8 cellular contexts compared by ENCODE assay signal in the genomic region with DNA sequence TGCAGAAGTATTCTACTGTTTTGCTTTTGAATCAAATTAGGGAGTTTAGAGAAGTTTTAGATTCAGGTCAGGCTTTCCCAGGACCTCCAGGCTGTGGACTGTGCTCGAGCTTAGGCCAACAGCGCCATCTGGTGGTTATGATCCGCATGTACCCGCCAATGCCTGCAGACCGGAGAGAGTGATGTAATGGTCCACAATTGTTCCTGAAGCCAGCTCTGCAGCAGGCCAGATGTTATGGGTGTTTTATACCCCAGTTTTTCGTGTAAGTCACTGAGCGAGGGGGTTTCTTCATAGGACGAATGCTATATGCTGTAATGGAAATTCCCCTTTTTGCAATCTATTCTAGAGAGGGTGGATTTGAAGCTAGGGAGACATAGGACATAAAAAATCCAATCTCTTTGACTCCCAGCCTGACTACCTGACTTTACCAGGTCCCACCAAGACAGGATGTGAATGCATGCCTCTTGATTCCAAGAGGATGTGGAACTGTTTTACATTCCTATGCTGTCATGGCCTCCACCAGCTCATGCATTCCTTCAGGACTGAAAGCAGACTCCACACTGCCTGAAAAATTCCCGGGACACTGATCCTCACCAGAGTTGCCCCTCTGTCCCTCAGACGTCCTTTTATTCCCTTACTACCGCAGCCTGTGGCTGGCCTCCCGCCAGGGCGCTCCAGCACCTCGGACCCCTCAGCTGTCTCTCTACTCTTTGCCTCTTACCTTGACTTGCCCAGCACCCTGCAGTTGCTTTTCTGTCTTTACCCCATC. TPM values are rescaled to one million over a fixed set of nuclear protein-coding genes. Genes with fewer than 3 reads are reported as not detected.
DNase-seq lines count a peak whose midpoint lies in the region; ATAC-seq and TF ChIP-seq lines count a peak whose summit lies in the region.

No MANE protein-coding gene starts in this region.

- H3K27ac ChIP-seq in RWPE2 (ENCODE audit: poor library complexity, severe bottlenecking) (no peak overlapping the region), neutrophil (no peak overlapping the region), substantia nigra (ENCODE audit: low read depth, low read length, poor library complexity, severe bottlenecking) (no peak overlapping the region)

- H3K36me3 ChIP-seq in RWPE2 (ENCODE audit: low read depth): no peaks in the 10 kb centered on the region
- no peaks in the 10 kb centered on the region for H3K36me3 ChIP-seq in neutrophil

- H3K4me1 ChIP-seq in RWPE2 (ENCODE audit: insufficient read depth, poor library complexity, severe bottlenecking) (no peaks in the 10 kb centered on the region), neutrophil (ENCODE audit: control insufficient read depth in 1 of 2, insufficient read depth in 1 of 2, low read depth in 1 of 2, low read length in 1 of 2) (peaks cover 12 to 13% of the 10 kb centered on the region in 2 experiments)

- TF ChIP-seq CTCF in RWPE2 (IDR thresholded peaks at IDR 0.05; ENCODE audit: poor library complexity, severe bottlenecking): peak; percentile 91
- peak; percentile 90 for TF ChIP-seq CTCF in neutrophil (IDR thresholded peaks at IDR 0.05)

- H3K9me3 ChIP-seq in RWPE2 (ENCODE audit: severe bottlenecking): no peaks in the 10 kb centered on the region
- no peaks in the 10 kb centered on the region for H3K9me3 ChIP-seq in neutrophil

- H3K27me3 ChIP-seq in RWPE2 (ENCODE audit: insufficient read depth, poor library complexity, severe bottlenecking): peaks cover 22% of the 10 kb centered on the region
- peaks cover 58% of the 10 kb centered on the region for H3K27me3 ChIP-seq in neutrophil

- peak overlapping the region; percentile 6 for H3K4me3 ChIP-seq in RWPE2 (ENCODE audit: severe bottlenecking)
- peak overlapping the region; percentile 5 to 36 for H3K4me3 ChIP-seq in neutrophil (ENCODE audit: low read depth in 1 of 2, low read length in 1 of 2)

- DNase-seq in Daoy (ENCODE audit: low read depth): peak; percentile 94
- no peak for DNase-seq in RWPE2 (ENCODE audit: low spot score)
- peak; percentile 61 to 74 (median 72) for DNase-seq in activated naive CD4-positive, alpha-beta T cell (lab: John Stamatoyannopoulos, UW)
- peak; percentile 84 for DNase-seq in germinal center (ENCODE audit: low spot score)
- DNase-seq in substantia nigra (lab: John Stamatoyannopoulos, UW): peak; percentile 17 to 91 (median 78)

- peak; percentile 97 for TF ChIP-seq RAD21 in Ishikawa (IDR thresholded peaks at IDR 0.05; ENCODE audit: low read depth)

- TF ChIP-seq EP300 in Ishikawa (IDR thresholded peaks at IDR 0.05; ENCODE audit: borderline replicate concordance): no peak

- peak; percentile 87 for ATAC-seq in GM21619 (IDR thresholded peaks at IDR 0.05; ENCODE audit: unreplicated experiment)
- peak; percentile 96 for ATAC-seq in RWPE2 (ENCODE audit: low read depth)

TF ChIP-seq in Ishikawa, 13 proteins besides CTCF, POLR2A, EP300 and RAD21:
- TF ChIP-seq CEBPB (IDR thresholded peaks at IDR 0.05) (no peak), NFIC (IDR thresholded peaks at IDR 0.05) (no peak), TEAD4 (IDR thresholded peaks at IDR 0.05) (no peak), FOXM1 (IDR thresholded peaks at IDR 0.05; ENCODE audit: borderline replicate concordance, low read depth) (no peak), ZBTB7A (IDR thresholded peaks at IDR 0.05; ENCODE audit: low read depth) (no peak), CREB1 (IDR thresholded peaks at IDR 0.05; ENCODE audit: low read depth) (no peak), TCF12 (IDR thresholded peaks at IDR 0.05; ENCODE audit: low read depth) (no peak), YY1 (IDR thresholded peaks at IDR 0.05; ENCODE audit: low read depth) (no peak), TAF1 (IDR thresholded peaks at IDR 0.05; ENCODE audit: low read depth) (no peak), EGR1 (IDR thresholded peaks at IDR 0.05) (no peak)
- TF ChIP-seq, protein P1, sequence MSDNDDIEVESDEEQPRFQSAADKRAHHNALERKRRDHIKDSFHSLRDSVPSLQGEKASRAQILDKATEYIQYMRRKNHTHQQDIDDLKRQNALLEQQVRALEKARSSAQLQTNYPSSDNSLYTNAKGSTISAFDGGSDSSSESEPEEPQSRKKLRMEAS (IDR thresholded peaks at IDR 0.05): no peak
- TF ChIP-seq, protein P2, sequence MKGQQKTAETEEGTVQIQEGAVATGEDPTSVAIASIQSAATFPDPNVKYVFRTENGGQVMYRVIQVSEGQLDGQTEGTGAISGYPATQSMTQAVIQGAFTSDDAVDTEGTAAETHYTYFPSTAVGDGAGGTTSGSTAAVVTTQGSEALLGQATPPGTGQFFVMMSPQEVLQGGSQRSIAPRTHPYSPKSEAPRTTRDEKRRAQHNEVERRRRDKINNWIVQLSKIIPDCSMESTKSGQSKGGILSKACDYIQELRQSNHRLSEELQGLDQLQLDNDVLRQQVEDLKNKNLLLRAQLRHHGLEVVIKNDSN (IDR thresholded peaks at IDR 0.05): no peak
- TF ChIP-seq, protein P3, sequence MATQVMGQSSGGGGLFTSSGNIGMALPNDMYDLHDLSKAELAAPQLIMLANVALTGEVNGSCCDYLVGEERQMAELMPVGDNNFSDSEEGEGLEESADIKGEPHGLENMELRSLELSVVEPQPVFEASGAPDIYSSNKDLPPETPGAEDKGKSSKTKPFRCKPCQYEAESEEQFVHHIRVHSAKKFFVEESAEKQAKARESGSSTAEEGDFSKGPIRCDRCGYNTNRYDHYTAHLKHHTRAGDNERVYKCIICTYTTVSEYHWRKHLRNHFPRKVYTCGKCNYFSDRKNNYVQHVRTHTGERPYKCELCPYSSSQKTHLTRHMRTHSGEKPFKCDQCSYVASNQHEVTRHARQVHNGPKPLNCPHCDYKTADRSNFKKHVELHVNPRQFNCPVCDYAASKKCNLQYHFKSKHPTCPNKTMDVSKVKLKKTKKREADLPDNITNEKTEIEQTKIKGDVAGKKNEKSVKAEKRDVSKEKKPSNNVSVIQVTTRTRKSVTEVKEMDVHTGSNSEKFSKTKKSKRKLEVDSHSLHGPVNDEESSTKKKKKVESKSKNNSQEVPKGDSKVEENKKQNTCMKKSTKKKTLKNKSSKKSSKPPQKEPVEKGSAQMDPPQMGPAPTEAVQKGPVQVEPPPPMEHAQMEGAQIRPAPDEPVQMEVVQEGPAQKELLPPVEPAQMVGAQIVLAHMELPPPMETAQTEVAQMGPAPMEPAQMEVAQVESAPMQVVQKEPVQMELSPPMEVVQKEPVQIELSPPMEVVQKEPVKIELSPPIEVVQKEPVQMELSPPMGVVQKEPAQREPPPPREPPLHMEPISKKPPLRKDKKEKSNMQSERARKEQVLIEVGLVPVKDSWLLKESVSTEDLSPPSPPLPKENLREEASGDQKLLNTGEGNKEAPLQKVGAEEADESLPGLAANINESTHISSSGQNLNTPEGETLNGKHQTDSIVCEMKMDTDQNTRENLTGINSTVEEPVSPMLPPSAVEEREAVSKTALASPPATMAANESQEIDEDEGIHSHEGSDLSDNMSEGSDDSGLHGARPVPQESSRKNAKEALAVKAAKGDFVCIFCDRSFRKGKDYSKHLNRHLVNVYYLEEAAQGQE (IDR thresholded peaks at IDR 0.05; ENCODE audit: low read depth): no peak
TF ChIP-seq in Ishikawa: peak in this region for 0.

RNA-seq across cellular contexts. Expression of a gene that starts 41.2 kb away (rescaled TPM):
- total RNA-seq in Daoy (2014; rRNA removed; shearing (Covaris generic)): not detected in 2 replicates
